1 cellular context compared by ENCODE assay signal in the genomic region with DNA sequence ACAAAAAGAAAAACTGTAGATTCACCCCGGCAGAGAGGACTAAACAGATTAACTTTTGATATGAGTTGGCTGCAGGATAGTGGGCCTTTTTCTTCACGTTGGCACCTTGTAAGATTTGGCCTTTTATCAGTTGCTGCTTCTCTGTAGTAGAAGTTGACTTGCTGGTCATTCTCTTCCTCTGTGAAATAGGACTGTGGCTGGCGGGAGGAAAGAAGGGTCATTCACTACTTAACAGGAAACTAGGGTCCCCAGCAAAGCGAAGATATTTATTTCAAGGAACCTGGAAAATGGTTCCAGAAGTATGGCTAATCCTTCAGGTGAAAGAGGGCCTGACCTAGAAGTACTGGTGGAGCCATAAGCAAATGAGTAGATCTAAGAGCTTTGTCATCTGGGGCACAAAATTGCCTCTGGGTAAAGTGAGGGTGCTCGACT.
TF ChIP-seq lines count a peak whose summit lies in the region.

No MANE protein-coding gene starts in this region.

TF ChIP-seq in IMR-90, 13 proteins besides CTCF, POLR2A, EP300 and RAD21 (continued from another document):
- TF ChIP-seq, protein P1, sequence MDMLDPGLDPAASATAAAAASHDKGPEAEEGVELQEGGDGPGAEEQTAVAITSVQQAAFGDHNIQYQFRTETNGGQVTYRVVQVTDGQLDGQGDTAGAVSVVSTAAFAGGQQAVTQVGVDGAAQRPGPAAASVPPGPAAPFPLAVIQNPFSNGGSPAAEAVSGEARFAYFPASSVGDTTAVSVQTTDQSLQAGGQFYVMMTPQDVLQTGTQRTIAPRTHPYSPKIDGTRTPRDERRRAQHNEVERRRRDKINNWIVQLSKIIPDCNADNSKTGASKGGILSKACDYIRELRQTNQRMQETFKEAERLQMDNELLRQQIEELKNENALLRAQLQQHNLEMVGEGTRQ (IDR thresholded peaks at IDR 0.05; ENCODE audit: low read depth, low read length), result no peak
- TF ChIP-seq, protein P2, sequence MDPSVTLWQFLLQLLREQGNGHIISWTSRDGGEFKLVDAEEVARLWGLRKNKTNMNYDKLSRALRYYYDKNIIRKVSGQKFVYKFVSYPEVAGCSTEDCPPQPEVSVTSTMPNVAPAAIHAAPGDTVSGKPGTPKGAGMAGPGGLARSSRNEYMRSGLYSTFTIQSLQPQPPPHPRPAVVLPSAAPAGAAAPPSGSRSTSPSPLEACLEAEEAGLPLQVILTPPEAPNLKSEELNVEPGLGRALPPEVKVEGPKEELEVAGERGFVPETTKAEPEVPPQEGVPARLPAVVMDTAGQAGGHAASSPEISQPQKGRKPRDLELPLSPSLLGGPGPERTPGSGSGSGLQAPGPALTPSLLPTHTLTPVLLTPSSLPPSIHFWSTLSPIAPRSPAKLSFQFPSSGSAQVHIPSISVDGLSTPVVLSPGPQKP (IDR thresholded peaks at IDR 0.05; ENCODE audit: borderline replicate concordance, low read depth, low read length), result no peak
- TF ChIP-seq MAZ (IDR thresholded peaks at IDR 0.05; ENCODE audit: borderline replicate concordance, low read depth, low read length) (no peak), FOS (IDR thresholded peaks at IDR 0.05; ENCODE audit: low read depth, low read length) (no peak)
